Comparison of ENCODE assay signal across 23 cellular contexts in the genomic region with DNA sequence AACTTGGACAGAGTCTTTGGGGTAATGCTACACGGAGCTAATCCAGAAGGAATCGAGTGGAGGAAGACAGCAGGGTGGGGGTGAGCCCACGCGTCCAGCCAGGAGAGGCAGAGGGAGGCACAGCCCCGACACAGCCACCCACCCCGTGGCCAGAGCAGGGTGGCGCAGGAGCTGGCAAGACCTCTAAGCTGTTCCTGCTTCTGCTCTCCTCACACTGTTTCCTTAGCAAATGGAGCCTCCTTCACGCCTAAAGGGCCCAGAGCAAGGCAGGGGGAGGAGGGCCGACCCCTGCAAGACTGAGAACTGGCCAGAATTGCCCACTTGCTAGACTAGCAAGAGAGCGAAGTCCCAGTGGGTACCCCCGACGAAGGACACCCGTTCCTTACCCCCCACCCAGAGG.
DNase-seq lines count a peak whose midpoint lies in the region; ATAC-seq and TF ChIP-seq lines count a peak whose summit lies in the region.
"Had no signal": no experiment of that assay in that cellular context is flagged by ENCODE, and none has a peak within 500 bp of the region (broad histone marks: within the 10 kb centered on the region; RNA-seq: fewer than 3 reads in every experiment).

No MANE protein-coding gene starts in this region.

- DNase-seq in activated CD8-positive, alpha-beta memory T cell treated with anti-CD3 and anti-CD28 coated beads for 24 hours, result peak; percentile 45
- DNase-seq in activated CD8-positive, alpha-beta memory T cell treated with anti-CD3 and anti-CD28 coated beads, Interleukin-2, amount 50 U/mL, for 4 hours, result no peak
- DNase-seq in T-helper 17 cell (no peak), left lung (no peak), NOMO-1 treated with dmso at 0.1 percent for 144 hours (lab: John Stamatoyannopoulos, UW; ENCODE audit: unreplicated experiment) (no peak), DMS153 treated with DMSO at 0.1 percent for 48 hours (lab: John Stamatoyannopoulos, UW; ENCODE audit: unreplicated experiment) (no peak), left ventricle myocardium superior (no peak), 8988T (no peak)
- DNase-seq: activated CD4-positive, CD25-positive, alpha-beta regulatory T cell treated with anti-CD3 and anti-CD28 coated beads, Interleukin-2, amount 50 U/mL, for 72 hours; activated CD8-positive, alpha-beta T cell treated with anti-CD3 and anti-CD28 coated beads, Interleukin-2, amount 10 ng/mL, durations not matched to agents 7 days and 5 days; activated naive CD4-positive, alpha-beta T cell treated with anti-CD3 and anti-CD28 coated beads for 36 hours; activated T-cell treated with anti-CD3 and anti-CD28 coated beads, Interleukin-2, amount 50 U/mL, for 4 hours; Calu3; Karpas-422; lower lobe of right lung; NCI-H187; nucleus accumbens; spleen; stimulated activated CD4-positive, alpha-beta T cell treated with anti-CD3 and anti-CD28 coated beads, Interleukin-4, amount 100 ng/mL, for 24 hours; stimulated activated naive CD8-positive, alpha-beta T cell treated with anti-CD3 and anti-CD28 coated beads, Interleukin-15, Interleukin-2, amounts not matched to agents 100 U/mL and 50 U/mL, for 24 hours had no signal

- peaks cover 0 to 13% of the 10 kb centered on the region in 2 donors for H3K27me3 ChIP-seq in left lung
- H3K27me3 ChIP-seq: tibial artery had no signal

- H3K4me1 Mint-ChIP-seq in T-helper 17 cell, result peaks cover 13% of the 10 kb centered on the region

- peaks cover 5% of the 10 kb centered on the region for H3K36me3 Mint-ChIP-seq in T-helper 17 cell (ENCODE audit: low read depth)

- H3K9me3 ChIP-seq in T-helper 17 cell (ENCODE audit: control insufficient read depth, low read length, poor library complexity, severe bottlenecking) (no peaks in the 10 kb centered on the region), left lung (no peaks in the 10 kb centered on the region)
- H3K9me3 ChIP-seq: lower lobe of right lung, spleen, tibial artery had no signal

- H3K4me3 ChIP-seq in left lung, result no peak overlapping the region
- H3K4me3 ChIP-seq: lower lobe of right lung, spleen, tibial artery had no signal

- peaks cover 62% of the 10 kb centered on the region for H3K27me3 Mint-ChIP-seq in T-helper 17 cell

- peak overlapping the region; percentile 28 for H3K4me3 Mint-ChIP-seq in T-helper 17 cell
- H3K4me3 Mint-ChIP-seq: activated CD8-positive, alpha-beta T cell treated with anti-CD3 and anti-CD28 coated beads, Interleukin-2, amount 10 ng/mL, durations not matched to agents 7 days and 5 days; activated naive CD4-positive, alpha-beta T cell treated with anti-CD3 and anti-CD28 coated beads for 36 hours; activated T-cell treated with anti-CD3 and anti-CD28 coated beads, Interleukin-2, amount 50 U/mL, for 4 hours had no signal

- H3K27ac ChIP-seq in left lung, result no peak overlapping the region
- H3K27ac ChIP-seq: C4-2B, epithelial cell of prostate, lower lobe of right lung, spleen, tibial artery had no signal

- H3K4me1 ChIP-seq in left lung, result no peaks in the 10 kb centered on the region
- H3K4me1 ChIP-seq: lower lobe of right lung had no signal

- ATAC-seq in T-helper 17 cell (no peak), left lung (peak; percentile 25), left ventricle myocardium superior (no peak)
- ATAC-seq: activated CD8-positive, alpha-beta T cell treated with anti-CD3 and anti-CD28 coated beads, Interleukin-2, amount 10 ng/mL, durations not matched to agents 7 days and 5 days; activated T-cell treated with anti-CD3 and anti-CD28 coated beads, Interleukin-2, amount 50 U/mL, for 4 hours; stimulated activated naive CD8-positive, alpha-beta T cell treated with anti-CD3 and anti-CD28 coated beads, Interleukin-15, Interleukin-2, amounts not matched to agents 100 U/mL and 50 U/mL, for 24 hours had no signal

- no peak for TF ChIP-seq CTCF in left lung (IDR thresholded peaks at IDR 0.05)

- intact Hi-C loops in left lung (cut with DNase I), result no loop called here
- intact Hi-C loops in left ventricle myocardium superior (cut with micrococcal nuclease), result no loop called here

- H3K27ac Mint-ChIP-seq in T-helper 17 cell, result no peak overlapping the region
- H3K27ac Mint-ChIP-seq: activated CD8-positive, alpha-beta T cell treated with anti-CD3 and anti-CD28 coated beads, Interleukin-2, amount 10 ng/mL, durations not matched to agents 7 days and 5 days; activated naive CD4-positive, alpha-beta T cell treated with anti-CD3 and anti-CD28 coated beads for 36 hours had no signal

- H3K36me3 ChIP-seq in left lung, result no peaks in the 10 kb centered on the region
- H3K36me3 ChIP-seq: lower lobe of right lung, spleen, tibial artery had no signal
